Comparison of ENCODE assay signal across 13 cellular contexts in genomic region chr12:22477166-22477893, GRCh38.
A peak's percentile ranks its signal among the peaks of the same experiment; 100 is the strongest.
DNase-seq lines count a peak whose midpoint lies in the region; ATAC-seq, FAIRE-seq and TF ChIP-seq lines count a peak whose summit lies in the region.
"Had no signal": no experiment of that assay in that cellular context is flagged by ENCODE, and none has a peak within 500 bp of the region (broad histone marks: within the 10 kb centered on the region; RNA-seq: fewer than 3 reads in every experiment).

No MANE protein-coding gene starts in this region.

- BruUV-seq in GM12878 (replicated peaks; lab: Mats Ljungman, UMichigan) (no TSS peak), Caco-2 (replicated peaks; lab: Mats Ljungman, UMichigan) (no TSS peak)

- H3K36me3 ChIP-seq in GM12878 (ENCODE audit: control insufficient read depth in 2 of 2, insufficient read depth in 2 of 2, low read length in 1 of 2) (no peaks in the 10 kb centered on the region), left lung (peaks cover 0 to 38% of the 10 kb centered on the region in 2 donors), Caco-2 (ENCODE audit: control insufficient read depth, insufficient read depth, low read length) (peaks cover 4% of the 10 kb centered on the region)

- H4K20me1 ChIP-seq in GM12878 (ENCODE audit: control insufficient read depth, insufficient read depth) = no peaks in the 10 kb centered on the region

- H3K4me3 ChIP-seq in AG10803 (ENCODE audit: low read length) (no peak overlapping the region), HFF-Myc (replicated peaks; ENCODE audit: low read depth, low read length) (no peak overlapping the region), GM12878 (no peak overlapping the region), left lung (no peak overlapping the region), Caco-2 (ENCODE audit: low read depth, low read length) (no peak overlapping the region)
- H3K4me3 ChIP-seq: tibial artery had no signal

- no peak for FAIRE-seq in GM12878 (lab: Jason Lieb, UNC)

- H2AFZ ChIP-seq in GM12878 (ENCODE audit: control insufficient read depth, low read depth, low read length) = no peak overlapping the region

- H3K79me2 ChIP-seq in GM12878 (ENCODE audit: control insufficient read depth, insufficient read depth, low read length) = no peaks in the 10 kb centered on the region

- H3K9ac ChIP-seq in GM12878 (ENCODE audit: control insufficient read depth, insufficient read depth, low read length) = no peak overlapping the region

- no peak overlapping the region for H3K4me3 Mint-ChIP-seq in Caco-2 (ENCODE audit: unreplicated experiment)
- H3K4me3 Mint-ChIP-seq: central memory CD8-positive, alpha-beta T cell had no signal

- RAD21 ChIA-PET in GM12878 (lab: Charles Lee; ENCODE audit: unreplicated experiment) = no interaction called here

- H3K36me3 Mint-ChIP-seq in Caco-2 (ENCODE audit: insufficient read depth, unreplicated experiment) = peaks cover 5% of the 10 kb centered on the region

- H3K4me1 ChIP-seq in GM12878 (ENCODE audit: control insufficient read depth, insufficient read depth, low read length) = no peaks in the 10 kb centered on the region; the same call in 1 of the 2 replicates
- no peaks in the 10 kb centered on the region for H3K4me1 ChIP-seq in left lung
- H3K4me1 ChIP-seq in Caco-2 = no peaks in the 10 kb centered on the region
- H3K4me1 ChIP-seq: tibial artery had no signal

- no peaks in the 10 kb centered on the region for H3K27me3 Mint-ChIP-seq in Caco-2 (ENCODE audit: insufficient read depth, unreplicated experiment)
- H3K27me3 Mint-ChIP-seq: central memory CD8-positive, alpha-beta T cell had no signal

- in situ Hi-C loops in GM12878 (cut with MboI) = no loop called here

- no peak overlapping the region for H3K27ac Mint-ChIP-seq in Caco-2 (ENCODE audit: unreplicated experiment)

- TF ChIP-seq RAD21 in GM12878 (IDR thresholded peaks at IDR 0.05; ENCODE audit: insufficient read depth, low read depth, low read length) = no peak

- H3K9me3 ChIP-seq in GM12878 (replicated peaks; ENCODE audit: control insufficient read depth, insufficient read depth, low read length) = no peaks in the 10 kb centered on the region
- H3K9me3 ChIP-seq in left lung = no peaks in the 10 kb centered on the region
- no peaks in the 10 kb centered on the region for H3K9me3 ChIP-seq in Caco-2
- H3K9me3 ChIP-seq: tibial artery had no signal

- no peak overlapping the region for H3K4me2 ChIP-seq in GM12878 (ENCODE audit: control insufficient read depth, insufficient read depth)

- DNase-seq in AG10803 (ENCODE audit: low read depth) (peak; percentile 75), HFF-Myc (ENCODE audit: extremely low read depth, low read depth) (peak; percentile 5), GM12878 (ENCODE audit: low read depth, low spot score) (no peak), left lung (no peak), midbrain (lab: John Stamatoyannopoulos, UW) (no peak), kidney tubule cell (ENCODE audit: low spot score) (no peak), Caco-2 (no peak)
- DNase-seq in activated CD8-positive, alpha-beta memory T cell treated with anti-CD3 and anti-CD28 coated beads, Interleukin-2, amount 50 U/mL, for 4 hours = no peak
- DNase-seq: glutamatergic neuron, mesendoderm, NCI-H1694, tibial artery had no signal

- H3K27me3 ChIP-seq in GM12878 (replicated peaks in 1 of 2; ENCODE audit: control insufficient read depth in 2 of 2, insufficient read depth in 2 of 2, low read length in 1 of 2) (no peaks in the 10 kb centered on the region), left lung (no peaks in the 10 kb centered on the region), Caco-2 (replicated peaks; ENCODE audit: control insufficient read depth, insufficient read depth, low read length) (no peaks in the 10 kb centered on the region)
- H3K27me3 ChIP-seq: tibial artery had no signal

- intact Hi-C loops in GM12878 (cut with micrococcal nuclease; ENCODE audit: unreplicated experiment) (loop anchor here (5.0 kb wide), 1 partner anchor 155 kb away; no protein-coding TSS in a partner anchor), left lung (cut with DNase I) (no loop called here), Caco-2 (cut with micrococcal nuclease; ENCODE audit: unreplicated experiment) (no loop called here)

- H3K9me3 Mint-ChIP-seq in Caco-2 (ENCODE audit: unreplicated experiment) = no peaks in the 10 kb centered on the region
- H3K9me3 Mint-ChIP-seq: central memory CD8-positive, alpha-beta T cell had no signal

- TF ChIP-seq POLR2A in GM12878 (IDR thresholded peaks at IDR 0.05; ENCODE audit: low read depth, low read length) = no peak

- no peak for TF ChIP-seq EP300 in GM12878 (IDR thresholded peaks at IDR 0.05; ENCODE audit: borderline replicate concordance in 1 of 2, control insufficient read depth in 1 of 2, low read depth in 2 of 2, low read length in 2 of 2)

- WGBS in GM12878 (ENCODE audit: insufficient coverage, insufficient replicate concordance, low lambda C conversion rate, missing lambda C conversion rate) = 79% methylated on average over 4 of the region's 4 CpGs

- POLR2A ChIA-PET in GM12878 (lab: Charles Lee) = interaction anchor here (0.6 kb wide), 1 partner anchor 106 kb away, joined by 4 read pairs; no protein-coding TSS in a partner anchor
- POLR2A ChIA-PET in Caco-2 (lab: Charles Lee) = no interaction called here

- TF ChIP-seq CTCF in AG10803 (conservative IDR thresholded peaks at IDR 0.05; ENCODE audit: low read length) (no peak), HFF-Myc (IDR thresholded peaks at IDR 0.05; ENCODE audit: low read depth, low read length, missing control alignments) (no peak), GM12878 (IDR thresholded peaks at IDR 0.05 in 2 of 3, conservative IDR thresholded peaks at IDR 0.05 in 1 of 3; ENCODE audit: control insufficient read depth in 2 of 3, extremely low read depth in 1 of 3, insufficient read depth in 1 of 3, low read depth in 3 of 3, low read length in 3 of 3) (no peak), left lung (IDR thresholded peaks at IDR 0.05) (no peak), Caco-2 (IDR thresholded peaks at IDR 0.05; ENCODE audit: insufficient read depth in 1 of 2, low read depth in 1 of 2, low read length in 1 of 2, severe bottlenecking in 1 of 2, unreplicated experiment in 1 of 2) (no peak)

- SMC1A ChIA-PET in GM12878 (lab: Charles Lee; ENCODE audit: uncharacterized antibody, unreplicated experiment) = interaction anchor here (0.9 to 1.2 kb wide), 4 partner anchors 8 to 59 kb away, joined by 3 to 5 read pairs (median 4); no protein-coding TSS in a partner anchor

- ATAC-seq in GM12878 (no peak), left lung (peak; percentile 39)

- CTCF ChIA-PET in GM12878 (lab: Yijun Ruan, JAX) = interaction anchor here (1.2 to 3.2 kb wide), 4 partner anchors 14 to 19 kb away, joined by 4 to 22 read pairs (median 4); no protein-coding TSS in a partner anchor
- CTCF ChIA-PET in Caco-2 (lab: Charles Lee) = no interaction called here

- H3K27ac ChIP-seq in GM12878 (ENCODE audit: control insufficient read depth, insufficient read depth) (0 out of 2 replicates have a peak overlapping the region, but pooled peaks have one; percentile 27), left lung (no peak overlapping the region)
- H3K27ac ChIP-seq: tibial artery had no signal

- H3K4me1 Mint-ChIP-seq in Caco-2 (ENCODE audit: low read depth, unreplicated experiment) = no peaks in the 10 kb centered on the region

TF ChIP-seq in GM12878, 131 proteins besides CTCF, POLR2A, EP300 and RAD21:
- TF ChIP-seq BMI1 (IDR thresholded peaks at IDR 0.05; ENCODE audit: borderline replicate concordance) (no peak), ETV6 (conservative IDR thresholded peaks at IDR 0.05 in 1 of 2, IDR thresholded peaks at IDR 0.05 in 1 of 2; ENCODE audit: borderline replicate concordance in 1 of 2, low read depth in 1 of 2) (no peak), SREBF2 (IDR thresholded peaks at IDR 0.05; ENCODE audit: low read length) (no peak), TAF1 (IDR thresholded peaks at IDR 0.05; ENCODE audit: borderline replicate concordance, low read depth, low read length) (no peak), BHLHE40 (IDR thresholded peaks at IDR 0.05; ENCODE audit: borderline replicate concordance in 1 of 2, low read depth in 2 of 2, low read length in 1 of 2) (no peak), IKZF1 (conservative IDR thresholded peaks at IDR 0.05) (no peak), SMAD1 (IDR thresholded peaks at IDR 0.05; ENCODE audit: low read depth, partially characterized antibody) (no peak), KLF5 (IDR thresholded peaks at IDR 0.05; ENCODE audit: partially characterized antibody) (no peak)
TF ChIP-seq in GM12878: peak in this region for 0.

Comparison
In these comparisons a context has a peak if more than half of its experiments do, and no peak if none do; other contexts are left out.
1. DNase-seq: peak in AG10803 (single experiment) and HFF-Myc (single experiment); none in GM12878 (single experiment), left lung (0 of 2), midbrain (single experiment), kidney tubule cell (single experiment), Caco-2 (0 of 2) and activated CD8-positive, alpha-beta memory T cell treated with anti-CD3 and anti-CD28 coated beads, Interleukin-2, amount 50 U/mL, for 4 hours (single experiment).